ENCODE assay signal across 1 cellular context in genomic region chr1:150010388-150011115, GRCh38.
TF ChIP-seq lines count a peak whose summit lies in the region.

TSS of gene OTUD7B (minus strand) at chr1:150010726. CDS start at chr1:149977510, 33,216 bp downstream.

TF ChIP-seq in A549, 52 proteins besides CTCF, POLR2A, EP300 and RAD21 (continued from another document):
- TF ChIP-seq REST (IDR thresholded peaks at IDR 0.05), result no peak
- TF ChIP-seq HOXB5 (CRISPR knock-in tag; IDR thresholded peaks at IDR 0.05), result no peak
- no peak for TF ChIP-seq CEBPB (IDR thresholded peaks at IDR 0.05)
- no peak for TF ChIP-seq ZSCAN20 (CRISPR knock-in tag; IDR thresholded peaks at IDR 0.05)
- TF ChIP-seq PBX3 (IDR thresholded peaks at IDR 0.05), result 0 out of 2 replicates have a peak, but pooled peaks have one; percentile 53
- no peak for TF ChIP-seq TP53 (CRISPR knock-in tag; IDR thresholded peaks at IDR 0.05)
- TF ChIP-seq HMGXB4 (CRISPR knock-in tag; IDR thresholded peaks at IDR 0.05; ENCODE audit: borderline replicate concordance), result no peak
- no peak for TF ChIP-seq ESRRA (IDR thresholded peaks at IDR 0.05; ENCODE audit: borderline replicate concordance, low read length)
- peak; percentile 23; the same call in 1 of the 2 replicates for TF ChIP-seq GATA3 (IDR thresholded peaks at IDR 0.05; ENCODE audit: borderline replicate concordance)
- no peak for TF ChIP-seq CHD2 (IDR thresholded peaks at IDR 0.05; ENCODE audit: low read length, partially characterized antibody)
- peak; percentile 81 to 91; a peak in 4 of 5 replicates for TF ChIP-seq JUN (IDR thresholded peaks at IDR 0.05)
- TF ChIP-seq, protein P1, sequence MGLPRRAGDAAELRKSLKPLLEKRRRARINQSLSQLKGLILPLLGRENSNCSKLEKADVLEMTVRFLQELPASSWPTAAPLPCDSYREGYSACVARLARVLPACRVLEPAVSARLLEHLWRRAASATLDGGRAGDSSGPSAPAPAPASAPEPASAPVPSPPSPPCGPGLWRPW (IDR thresholded peaks at IDR 0.05), result no peak
- 0 out of 2 replicates have a peak, but pooled peaks have one; percentile 57 for TF ChIP-seq TFCP2L1 (CRISPR knock-in tag; IDR thresholded peaks at IDR 0.05)
- TF ChIP-seq ZFP36 (IDR thresholded peaks at IDR 0.05; ENCODE audit: borderline replicate concordance, partially characterized antibody), result no peak
- no peak for TF ChIP-seq RCOR1 (IDR thresholded peaks at IDR 0.05; ENCODE audit: low read depth, low read length)
- peak; percentile 33 for TF ChIP-seq USF2 (IDR thresholded peaks at IDR 0.05)
- no peak for TF ChIP-seq KDM1A (IDR thresholded peaks at IDR 0.05; ENCODE audit: low read depth)
- no peak for TF ChIP-seq FOSL2 (IDR thresholded peaks at IDR 0.05)
- peak; percentile 49 for TF ChIP-seq FOSL2 (CRISPR knock-in tag; IDR thresholded peaks at IDR 0.05)
- TF ChIP-seq FOSB (CRISPR knock-in tag; IDR thresholded peaks at IDR 0.05), result no peak
- TF ChIP-seq MAFK (IDR thresholded peaks at IDR 0.05; ENCODE audit: partially characterized antibody), result peak; percentile 41
- no peak for TF ChIP-seq MYC (IDR thresholded peaks at IDR 0.05; ENCODE audit: borderline replicate concordance, low read length)
- no peak for TF ChIP-seq ZNF302 (CRISPR knock-in tag; IDR thresholded peaks at IDR 0.05)
- TF ChIP-seq EHF (CRISPR knock-in tag; IDR thresholded peaks at IDR 0.05), result no peak
- no peak for TF ChIP-seq HDAC2 (IDR thresholded peaks at IDR 0.05)
- TF ChIP-seq RNF2 (IDR thresholded peaks at IDR 0.05; ENCODE audit: borderline replicate concordance, low read depth), result no peak
- TF ChIP-seq CBX2 (IDR thresholded peaks at IDR 0.05; ENCODE audit: borderline replicate concordance, low read depth), result no peak
- TF ChIP-seq PHF8 (IDR thresholded peaks at IDR 0.05; ENCODE audit: borderline replicate concordance, low read depth), result peak; percentile 71; the same call in 1 of the 2 replicates
- TF ChIP-seq CBX8 (IDR thresholded peaks at IDR 0.05), result no peak
